9 cellular contexts compared by ENCODE assay signal in genomic region chr6:35737413-35738211, GRCh38. TPM values are rescaled to one million over a fixed set of nuclear protein-coding genes. Genes with fewer than 3 reads are reported as not detected.
DNase-seq lines count a peak whose midpoint lies in the region; ATAC-seq, FAIRE-seq and TF ChIP-seq lines count a peak whose summit lies in the region.
"Had no signal": no experiment of that assay in that cellular context is flagged by ENCODE, and none has a peak within 500 bp of the region (broad histone marks: within the 10 kb centered on the region; RNA-seq: fewer than 3 reads in every experiment).

No MANE protein-coding gene starts in this region.

- H3K27me3 Mint-ChIP-seq in CD8-positive, alpha-beta T cell (ENCODE audit: low read depth): peaks cover 1% of the 10 kb centered on the region

- H3K4me3 Mint-ChIP-seq in CD8-positive, alpha-beta T cell: no peak overlapping the region

- H3K27ac ChIP-seq in CD8-positive, alpha-beta T cell (ENCODE audit: low read depth, low read length): no peak overlapping the region
- H3K27ac ChIP-seq in HEK293 (ENCODE audit: extremely low read depth, low read depth, low read length) (no peak overlapping the region), VCaP (peak overlapping the region; percentile 11; the same call in 1 of the 2 replicates), pancreas (no peak overlapping the region)

- peak; percentile 72 for ATAC-seq in CD8-positive, alpha-beta T cell
- ATAC-seq in pancreas (peak; percentile 61 to 88 (median 76)), GM18858 (IDR thresholded peaks at IDR 0.05; ENCODE audit: unreplicated experiment) (no peak), HG03378 (IDR thresholded peaks at IDR 0.05; ENCODE audit: unreplicated experiment) (no peak)

- no peaks in the 10 kb centered on the region for H3K36me3 Mint-ChIP-seq in CD8-positive, alpha-beta T cell

- no peaks in the 10 kb centered on the region for H3K9me3 ChIP-seq in CD8-positive, alpha-beta T cell (ENCODE audit: low read length)
- no peaks in the 10 kb centered on the region for H3K9me3 ChIP-seq in HEK293 (ENCODE audit: control insufficient read depth, insufficient read depth, low read depth, low read length)
- no peaks in the 10 kb centered on the region for H3K9me3 ChIP-seq in pancreas

- POLR2A ChIA-PET in CD8-positive, alpha-beta T cell (lab: Charles Lee): interaction anchor here (1.1 to 2.1 kb wide), 7 partner anchors 10 to 270 kb away, joined by 3 to 7 read pairs (median 4); no protein-coding TSS in a partner anchor
- POLR2A ChIA-PET in HEK293 (lab: Yijun Ruan, JAX): interaction anchor here (1.0 kb wide), 1 partner anchor 153 kb away, joined by 5 read pairs; no protein-coding TSS in a partner anchor

- H3K27me3 ChIP-seq in CD8-positive, alpha-beta T cell (ENCODE audit: insufficient read depth, low read length): no peaks in the 10 kb centered on the region
- no peaks in the 10 kb centered on the region for H3K27me3 ChIP-seq in pancreas

- H3K4me1 ChIP-seq in CD8-positive, alpha-beta T cell (ENCODE audit: insufficient read depth, low read length): peaks cover 48% of the 10 kb centered on the region
- H3K4me1 ChIP-seq in HEK293 (ENCODE audit: control insufficient read depth, insufficient read depth, low read length) (peaks cover 1% of the 10 kb centered on the region), pancreas (peaks cover 28 to 34% (median 29%) of the 10 kb centered on the region in 3 donors)

- FAIRE-seq in pancreas (lab: Jason Lieb, UNC): no peak

- H3K4me3 ChIP-seq in CD8-positive, alpha-beta T cell (ENCODE audit: low read depth, low read length): no peak overlapping the region
- H3K4me3 ChIP-seq in HEK293 (ENCODE audit: low read depth, low read length) (no peak overlapping the region), fibroblast of the aortic adventitia (ENCODE audit: low read depth, low read length) (no peak overlapping the region), pancreas (no peak overlapping the region)
- H3K4me3 ChIP-seq: skin epidermis had no signal

- WGBS in pancreas, 2 donors: 39 to 44% methylated on average over 16 of the region's 16 CpGs

- peak overlapping the region; percentile 66 for H3K27ac Mint-ChIP-seq in CD8-positive, alpha-beta T cell

- TF ChIP-seq CTCF in CD8-positive, alpha-beta T cell (IDR thresholded peaks at IDR 0.05): peak; percentile 77
- TF ChIP-seq CTCF in HEK293 (tag by site-specific recombination; IDR thresholded peaks at IDR 0.05) (peak; percentile 89), VCaP (conservative IDR thresholded peaks at IDR 0.05) (peak; percentile 89), fibroblast of the aortic adventitia (IDR thresholded peaks at IDR 0.05; ENCODE audit: insufficient read depth, low read length) (peak; percentile 89), pancreas (IDR thresholded peaks at IDR 0.05) (peak; percentile 75 to 84 (median 78))

- peaks cover 42% of the 10 kb centered on the region for H3K4me1 Mint-ChIP-seq in CD8-positive, alpha-beta T cell (ENCODE audit: low read depth)

- CTCF ChIA-PET in CD8-positive, alpha-beta T cell (lab: Charles Lee): interaction anchor here (0.6 to 17.2 kb wide), 59 partner anchors 12 to 444 kb away, joined by 3 to 341 read pairs (median 8); partner anchors contain the start of genes DEF6, FANCE, FKBP5 and PPARD
- CTCF ChIA-PET in HEK293 (lab: Yijun Ruan, JAX): interaction anchor here (0.5 to 6.6 kb wide), 60 partner anchors 10 to 1088 kb away, joined by 3 to 258 read pairs (median 4); partner anchors contain the start of genes DEF6 and RPL10A

- peak in 2 of 7 experiments; percentile 22 to 61 for DNase-seq in CD8-positive, alpha-beta T cell
- DNase-seq in NCI-H2227 (lab: John Stamatoyannopoulos, UW; ENCODE audit: unreplicated experiment) (peak; percentile 88), fibroblast of the aortic adventitia (ENCODE audit: low read depth) (peak; percentile 91), pancreas (peak in 2 of 6 donors; percentile 34 to 56)

- H3K36me3 ChIP-seq in CD8-positive, alpha-beta T cell (ENCODE audit: insufficient read depth, low read length): no peaks in the 10 kb centered on the region
- no peaks in the 10 kb centered on the region for H3K36me3 ChIP-seq in HEK293 (ENCODE audit: control insufficient read depth in 2 of 2, insufficient read depth in 1 of 2, low read length in 2 of 2)
- H3K36me3 ChIP-seq in pancreas: no peaks in the 10 kb centered on the region

- no peaks in the 10 kb centered on the region for H3K9me3 Mint-ChIP-seq in CD8-positive, alpha-beta T cell

- intact Hi-C loops in CD8-positive, alpha-beta T cell (cut with DNase I, micrococcal nuclease): loop anchor here (1.0 to 5.0 kb wide), 10 partner anchors 95 to 443 kb away; partner anchors contain the start of genes PPARD (in 2 of the 2), DEF6 (in 1 of the 2), FANCE (in 1 of the 2) and RPL10A (in 1 of the 2)
- intact Hi-C loops in pancreas (cut with DNase I): loop anchor here in 2 of 3 donors (5.0 kb wide), 4 partner anchors 50 to 215 kb away; partner anchors contain the start of gene FKBP5 (in 1 of the 2)

TF ChIP-seq in HEK293, 187 proteins besides CTCF, POLR2A, EP300 and RAD21 (continues in another document):
- TF ChIP-seq ZNF302 (tag by site-specific recombination; IDR thresholded peaks at IDR 0.05; ENCODE audit: low read depth) (no peak), ZNF660 (tag by site-specific recombination; IDR thresholded peaks at IDR 0.05) (peak; percentile 65; the same call in 1 of the 2 replicates), ZNF692 (tag by site-specific recombination; IDR thresholded peaks at IDR 0.05) (0 out of 2 replicates have a peak, but pooled peaks have one; percentile 22), ZXDB (tag by site-specific recombination; IDR thresholded peaks at IDR 0.05) (0 out of 2 replicates have a peak, but pooled peaks have one; percentile 17), ZNF280C (tag by site-specific recombination; IDR thresholded peaks at IDR 0.05) (no peak), ZNF626 (tag by site-specific recombination; IDR thresholded peaks at IDR 0.05) (no peak), ZNF211 (tag by site-specific recombination; IDR thresholded peaks at IDR 0.05; ENCODE audit: low read depth) (no peak), ZNF654 (tag by site-specific recombination; IDR thresholded peaks at IDR 0.05; ENCODE audit: low read depth) (peak; percentile 97), SCRT2 (tag by site-specific recombination; IDR thresholded peaks at IDR 0.05) (peak; percentile 92), ZBTB21 (tag by site-specific recombination; IDR thresholded peaks at IDR 0.05) (no peak), ZNF704 (tag by site-specific recombination; IDR thresholded peaks at IDR 0.05) (no peak)

RNA-seq across cellular contexts. Expression of gene ARMC12, which starts 0.8 kb away (rescaled TPM):
- total RNA-seq in CD8-positive, alpha-beta T cell: 1 to 10 TPM; 1.1 to 1.5 TPM
- 0.45 TPM in 1 of 2 replicates, not detected in the other for total RNA-seq in fibroblast of the aortic adventitia (ENCODE audit: low replicate concordance)
- under 1 TPM; 0.12 to 0.75 (median 0.44) TPM for total RNA-seq in pancreas
- polyA plus RNA-seq in pancreas: 1 to 10 TPM; 2.2 to 2.6 TPM

RNA-seq across cellular contexts. Expression of gene CLPSL2, which starts 38.8 kb away (rescaled TPM):
- not detected for total RNA-seq in CD8-positive, alpha-beta T cell
- total RNA-seq in fibroblast of the aortic adventitia (ENCODE audit: low replicate concordance) (not detected in 2 replicates), pancreas (1 to 10 TPM; 1.4 to 4.3 (median 2.8) TPM)
- polyA plus RNA-seq in pancreas: 1 to 10 TPM in 1 of 2 donors, under 1 TPM in 1; 0.61 to 2.5 TPM

RNA-seq across cellular contexts. Expression of gene CLPSL1, which starts 43.2 kb away (rescaled TPM):
- total RNA-seq in CD8-positive, alpha-beta T cell: not detected
- total RNA-seq in fibroblast of the aortic adventitia (ENCODE audit: low replicate concordance) (not detected in 2 replicates), pancreas (100 to 1,000 TPM in 1 of 6 donors, 10 to 100 TPM in 4, 1 to 10 TPM in 1; 6.0 to 102 (median 38.3) TPM)
- polyA plus RNA-seq in pancreas: 10 to 100 TPM in 1 of 2 donors, not detected in 1; 83.2 TPM

RNA-seq across cellular contexts. Expression of gene FKBP5, which starts 48.9 kb away (rescaled TPM):
- total RNA-seq in CD8-positive, alpha-beta T cell: 10 to 100 TPM; 25.7 to 27.1 TPM
- 2.9 and 5.3 TPM in 2 replicates for total RNA-seq in fibroblast of the aortic adventitia (ENCODE audit: low replicate concordance)
- total RNA-seq in pancreas: 10 to 100 TPM; 13.0 to 78.4 (median 61.3) TPM
- 10 to 100 TPM; 31.8 to 44.1 TPM for polyA plus RNA-seq in pancreas

RNA-seq across cellular contexts. Expression of gene CLPS, which starts 59.5 kb away (rescaled TPM):
- total RNA-seq in CD8-positive, alpha-beta T cell: not detected
- total RNA-seq in fibroblast of the aortic adventitia (ENCODE audit: low replicate concordance) (not detected in 2 replicates), pancreas (over 10,000 TPM; 11,272 to 45,930 (median 22,757) TPM)
- over 10,000 TPM; 11,669 to 15,701 TPM for polyA plus RNA-seq in pancreas

Comparison
In these comparisons a context has a peak if more than half of its experiments do, and no peak if none do; other contexts are left out.
1. ATAC-seq: peak in CD8-positive, alpha-beta T cell (single experiment) and pancreas (4 of 4); none in GM18858 (single experiment) and HG03378 (single experiment).
2. Peak in every context shown above with its lines, with median percentiles within 50 percentile points of each other: CTCF ChIP-seq.